Comparison of ENCODE assay signal across 8 cellular contexts in genomic region chr11:124633355-124633754, GRCh38. TPM values are rescaled to one million over a fixed set of nuclear protein-coding genes. Genes with fewer than 3 reads are reported as not detected.
A peak's percentile ranks its signal among the peaks of the same experiment; 100 is the strongest.
DNase-seq lines count a peak whose midpoint lies in the region; TF ChIP-seq lines count a peak whose summit lies in the region.
"Had no signal": no experiment of that assay in that cellular context is flagged by ENCODE, and none has a peak within 500 bp of the region (broad histone marks: within the 10 kb centered on the region; RNA-seq: fewer than 3 reads in every experiment).

No MANE protein-coding gene starts in this region.

- H3K79me2 ChIP-seq in KMS-11 (ENCODE audit: insufficient read depth, low read depth) = no peaks in the 10 kb centered on the region

- no peaks in the 10 kb centered on the region for H3K27me3 Mint-ChIP-seq in endothelial cell (ENCODE audit: unreplicated experiment)
- H3K27me3 Mint-ChIP-seq in activated CD4-positive, alpha-beta memory T cell treated with anti-CD3 and anti-CD28 coated beads, Interleukin-2, amount 10 ng/mL, durations not matched to agents 7 days and 5 days = no peaks in the 10 kb centered on the region
- H3K27me3 Mint-ChIP-seq: effector memory CD8-positive, alpha-beta T cell had no signal

- no peak overlapping the region for H3K27ac ChIP-seq in AG04450 (ENCODE audit: low read depth, low read length)
- no peak overlapping the region for H3K27ac ChIP-seq in KMS-11

- no peaks in the 10 kb centered on the region for H3K4me1 Mint-ChIP-seq in endothelial cell (ENCODE audit: unreplicated experiment)
- H3K4me1 Mint-ChIP-seq in activated CD4-positive, alpha-beta memory T cell treated with anti-CD3 and anti-CD28 coated beads, Interleukin-2, amount 10 ng/mL, durations not matched to agents 7 days and 5 days = peaks cover 2% of the 10 kb centered on the region

- peaks cover 64% of the 10 kb centered on the region for H3K36me3 Mint-ChIP-seq in endothelial cell (ENCODE audit: low read depth, unreplicated experiment)
- peaks cover 64% of the 10 kb centered on the region for H3K36me3 Mint-ChIP-seq in activated CD4-positive, alpha-beta memory T cell treated with anti-CD3 and anti-CD28 coated beads, Interleukin-2, amount 10 ng/mL, durations not matched to agents 7 days and 5 days (ENCODE audit: low read depth)

- no peaks in the 10 kb centered on the region for H3K9me3 ChIP-seq in AG04450 (ENCODE audit: control insufficient read depth, insufficient read depth, low read length)

- H3K27me3 ChIP-seq in AG04450 (ENCODE audit: control insufficient read depth, insufficient read depth, low read length) (no peaks in the 10 kb centered on the region), KMS-11 (ENCODE audit: insufficient read depth, low read depth) (no peaks in the 10 kb centered on the region)

- H2AFZ ChIP-seq in KMS-11 (ENCODE audit: low read depth) = no peak overlapping the region

- H4K20me1 ChIP-seq in KMS-11 (ENCODE audit: insufficient read depth) = no peaks in the 10 kb centered on the region

- H3K36me3 ChIP-seq in KMS-11 (ENCODE audit: insufficient read depth) = no peaks in the 10 kb centered on the region

- DNase-seq in AG04450 (ENCODE audit: low read depth, low spot score) (no peak), endothelial cell (ENCODE audit: low spot score) (no peak), SK-N-DZ (ENCODE audit: low spot score) (no peak)
- DNase-seq in activated effector memory CD4-positive, alpha-beta T cell treated with Interleukin-2 at 50 U/mL for 16 hours = no peak
- DNase-seq in activated CD4-positive, alpha-beta memory T cell treated with anti-CD3 and anti-CD28 coated beads, Interleukin-2, amount 10 ng/mL, durations not matched to agents 7 days and 5 days = no peak
- DNase-seq: effector memory CD8-positive, alpha-beta T cell; midbrain had no signal

- H3K4me3 Mint-ChIP-seq in endothelial cell (ENCODE audit: unreplicated experiment) = peak overlapping the region; percentile 18
- no peak overlapping the region for H3K4me3 Mint-ChIP-seq in activated CD4-positive, alpha-beta memory T cell treated with anti-CD3 and anti-CD28 coated beads, Interleukin-2, amount 10 ng/mL, durations not matched to agents 7 days and 5 days
- H3K4me3 Mint-ChIP-seq: effector memory CD8-positive, alpha-beta T cell had no signal

- no peak overlapping the region for H3K4me2 ChIP-seq in KMS-11

- POLR2A ChIA-PET in AG04450 (lab: Yijun Ruan, JAX) = no interaction called here
- POLR2A ChIA-PET in activated CD4-positive, alpha-beta memory T cell treated with anti-CD3 and anti-CD28 coated beads, Interleukin-2, amount 10 ng/mL, durations not matched to agents 7 days and 5 days (lab: Charles Lee) = interaction anchor here (1.5 kb wide), 1 partner anchor 10 kb away, joined by 4 read pairs; the partner anchor contains the start of gene TBRG1

- no peaks in the 10 kb centered on the region for H3K4me1 ChIP-seq in KMS-11 (ENCODE audit: low read depth, poor library complexity, severe bottlenecking)

- H3K27ac Mint-ChIP-seq in endothelial cell (ENCODE audit: unreplicated experiment) = no peak overlapping the region
- no peak overlapping the region for H3K27ac Mint-ChIP-seq in activated CD4-positive, alpha-beta memory T cell treated with anti-CD3 and anti-CD28 coated beads, Interleukin-2, amount 10 ng/mL, durations not matched to agents 7 days and 5 days
- H3K27ac Mint-ChIP-seq: effector memory CD8-positive, alpha-beta T cell had no signal

- CTCF ChIA-PET in AG04450 (lab: Charles Lee) = interaction anchor here (1.0 to 7.5 kb wide), 7 partner anchors 8 to 561 kb away, joined by 3 to 62 read pairs (median 5); no protein-coding TSS in a partner anchor
- CTCF ChIA-PET in activated CD4-positive, alpha-beta memory T cell treated with anti-CD3 and anti-CD28 coated beads, Interleukin-2, amount 10 ng/mL, durations not matched to agents 7 days and 5 days (lab: Charles Lee) = interaction anchor here (0.7 to 1.5 kb wide), 4 partner anchors 9 to 201 kb away, joined by 3 to 4 read pairs (median 3); no protein-coding TSS in a partner anchor

- TF ChIP-seq CTCF in AG04450 (IDR thresholded peaks at IDR 0.05; ENCODE audit: low read depth, low read length) = peak; percentile 51
- TF ChIP-seq CTCF in KMS-11 (conservative IDR thresholded peaks at IDR 0.05; ENCODE audit: low read depth, low read length) = peak; percentile 42; the same call in 1 of the 2 replicates
- TF ChIP-seq CTCF in endothelial cell (IDR thresholded peaks at IDR 0.05; ENCODE audit: unreplicated experiment) = peak; percentile 22

- no peak overlapping the region for H3K9ac ChIP-seq in KMS-11

- no peak overlapping the region for H3K4me3 ChIP-seq in AG04450 (ENCODE audit: low read depth, low read length)
- no peak overlapping the region for H3K4me3 ChIP-seq in KMS-11 (IDR thresholded peaks at IDR 0.05; ENCODE audit: insufficient read depth, low read depth, low read length)

- no peaks in the 10 kb centered on the region for H3K9me3 Mint-ChIP-seq in endothelial cell (ENCODE audit: unreplicated experiment)
- H3K9me3 Mint-ChIP-seq in activated CD4-positive, alpha-beta memory T cell treated with anti-CD3 and anti-CD28 coated beads, Interleukin-2, amount 10 ng/mL, durations not matched to agents 7 days and 5 days = no peaks in the 10 kb centered on the region
- H3K9me3 Mint-ChIP-seq: effector memory CD8-positive, alpha-beta T cell had no signal

RNA-seq across cellular contexts. Expression of gene TBRG1, which starts 10.7 kb away (rescaled TPM):
- 30.9 and 31.4 TPM in 2 replicates for polyA plus RNA-seq in AG04450 (2011; rRNA removed)
- polyA minus RNA-seq in AG04450 (2011; rRNA and poly(A)+ RNA removed) = 13.6 and 15.8 TPM in 2 replicates
- 87.3 TPM for total RNA-seq in endothelial cell (ENCODE audit: unreplicated experiment)
- polyA plus RNA-seq in SK-N-DZ (2014; cell fraction: cytosol; rRNA removed) = 14.9 and 19.3 TPM in 2 replicates
- polyA plus RNA-seq in SK-N-DZ (2014; cell fraction: nucleus; rRNA removed) = 12.4 and 20.7 TPM in 2 replicates
- total RNA-seq in activated CD4-positive, alpha-beta memory T cell treated with anti-CD3 and anti-CD28 coated beads, Interleukin-2, amount 10 ng/mL, durations not matched to agents 7 days and 5 days = 10 to 100 TPM; 41.4 to 50.6 TPM

RNA-seq across cellular contexts. Expression of gene PANX3, which starts 22.1 kb away (rescaled TPM):
- not detected in 2 replicates for polyA plus RNA-seq in AG04450 (2011; rRNA removed)
- polyA minus RNA-seq in AG04450 (2011; rRNA and poly(A)+ RNA removed) = not detected in 2 replicates
- 0.21 TPM for total RNA-seq in endothelial cell (ENCODE audit: unreplicated experiment)
- not detected in 2 replicates for polyA plus RNA-seq in SK-N-DZ (2014; cell fraction: cytosol; rRNA removed)
- not detected in 2 replicates for polyA plus RNA-seq in SK-N-DZ (2014; cell fraction: nucleus; rRNA removed)
- not detected for total RNA-seq in activated CD4-positive, alpha-beta memory T cell treated with anti-CD3 and anti-CD28 coated beads, Interleukin-2, amount 10 ng/mL, durations not matched to agents 7 days and 5 days

RNA-seq across cellular contexts. Expression of gene SIAE, which starts 40.2 kb away (rescaled TPM):
- 33.5 and 37.9 TPM in 2 replicates for polyA plus RNA-seq in AG04450 (2011; rRNA removed)
- polyA minus RNA-seq in AG04450 (2011; rRNA and poly(A)+ RNA removed) = 10.6 and 11.8 TPM in 2 replicates
- 11.4 TPM for total RNA-seq in endothelial cell (ENCODE audit: unreplicated experiment)
- 0.52 and 2.0 TPM in 2 replicates for polyA plus RNA-seq in SK-N-DZ (2014; cell fraction: cytosol; rRNA removed)
- 0.82 and 1.5 TPM in 2 replicates for polyA plus RNA-seq in SK-N-DZ (2014; cell fraction: nucleus; rRNA removed)
- total RNA-seq in activated CD4-positive, alpha-beta memory T cell treated with anti-CD3 and anti-CD28 coated beads, Interleukin-2, amount 10 ng/mL, durations not matched to agents 7 days and 5 days = 1 to 10 TPM; 5.1 to 8.2 TPM

RNA-seq across cellular contexts. Expression of gene SPA17, which starts 40.3 kb away (rescaled TPM):
- 6.5 and 8.4 TPM in 2 replicates for polyA plus RNA-seq in AG04450 (2011; rRNA removed)
- polyA minus RNA-seq in AG04450 (2011; rRNA and poly(A)+ RNA removed) = 3.8 and 4.7 TPM in 2 replicates
- 4.3 TPM for total RNA-seq in endothelial cell (ENCODE audit: unreplicated experiment)
- polyA plus RNA-seq in SK-N-DZ (2014; cell fraction: cytosol; rRNA removed) = 13.8 and 15.5 TPM in 2 replicates
- polyA plus RNA-seq in SK-N-DZ (2014; cell fraction: nucleus; rRNA removed) = 8.9 and 13.1 TPM in 2 replicates
- 1 to 10 TPM; 3.4 to 3.8 TPM for total RNA-seq in activated CD4-positive, alpha-beta memory T cell treated with anti-CD3 and anti-CD28 coated beads, Interleukin-2, amount 10 ng/mL, durations not matched to agents 7 days and 5 days
